In genomic region chr11:79244175-79244804, GRCh38 we compare ENCODE assay signal across 12 cellular contexts.
DNase-seq lines count a peak whose midpoint lies in the region; ATAC-seq and TF ChIP-seq lines count a peak whose summit lies in the region.
"Had no signal": no experiment of that assay in that cellular context is flagged by ENCODE, and none has a peak within 500 bp of the region (broad histone marks: within the 10 kb centered on the region; RNA-seq: fewer than 3 reads in every experiment).

No MANE protein-coding gene starts in this region.

- H3K9ac ChIP-seq in smooth muscle cell (ENCODE audit: low read depth) = peak overlapping the region; percentile 55

- H3F3A ChIP-seq in smooth muscle cell (ENCODE audit: low read depth) = peaks cover 12% of the 10 kb centered on the region

- no peaks in the 10 kb centered on the region for H3K79me2 ChIP-seq in smooth muscle cell (ENCODE audit: low read depth)

- peak overlapping the region; percentile 88 for H3K27ac ChIP-seq in smooth muscle cell (ENCODE audit: low read depth)

- intact Hi-C loops in left ventricle myocardium superior (cut with micrococcal nuclease) = no loop called here

- peaks cover 62% of the 10 kb centered on the region for H3K4me1 Mint-ChIP-seq in HFFc6 (ENCODE audit: low read depth)
- H3K4me1 Mint-ChIP-seq in brain = peaks cover 51% of the 10 kb centered on the region

- H3K4me3 ChIP-seq in smooth muscle cell = no peak overlapping the region

- DNase-seq in HFFc6 (peak; percentile 96), left ventricle myocardium superior (no peak), smooth muscle cell (lab: John Stamatoyannopoulos, UW; ENCODE audit: unreplicated experiment) (no peak), NCI-H2081 treated with DMSO at 0.1 percent for 48 hours (lab: John Stamatoyannopoulos, UW) (no peak), nucleus accumbens (lab: John Stamatoyannopoulos, UW) (no peak)
- no peak for DNase-seq in stimulated activated CD4-positive, alpha-beta T cell treated with anti-CD3 and anti-CD28 coated beads, Interleukin-4, amount 100 ng/mL, for 1 hour
- DNase-seq: NCI-H2107; occipital lobe; stimulated activated CD8-positive, alpha-beta memory T cell treated with anti-CD3 and anti-CD28 coated beads, Interleukin-4, amount 100 ng/mL, for 48 hours; T-helper 1 cell had no signal

- peaks cover 20% of the 10 kb centered on the region for H3K4me1 ChIP-seq in smooth muscle cell (ENCODE audit: low read depth)

- TF ChIP-seq CTCF in HFFc6 (IDR thresholded peaks at IDR 0.05) (no peak), brain (conservative IDR thresholded peaks at IDR 0.05) (no peak), smooth muscle cell (IDR thresholded peaks at IDR 0.05; ENCODE audit: borderline replicate concordance, insufficient read depth, poor library complexity, severe bottlenecking) (no peak)

- ATAC-seq in left ventricle myocardium superior = peak; percentile 91
- no peak for ATAC-seq in GM18498 (IDR thresholded peaks at IDR 0.05; ENCODE audit: unreplicated experiment)

- H3K36me3 Mint-ChIP-seq in HFFc6 (ENCODE audit: low read depth) (peaks cover 5% of the 10 kb centered on the region; the same call in 1 of the 2 replicates), brain (no peaks in the 10 kb centered on the region)

- H3K27me3 Mint-ChIP-seq in HFFc6 (ENCODE audit: insufficient read depth) (no peaks in the 10 kb centered on the region; the same call in 1 of the 2 replicates), brain (no peaks in the 10 kb centered on the region)

- no peaks in the 10 kb centered on the region for H3K36me3 ChIP-seq in smooth muscle cell (ENCODE audit: low read depth)

- H4K20me1 ChIP-seq in smooth muscle cell (ENCODE audit: low read depth) = no peaks in the 10 kb centered on the region

- H3K27me3 ChIP-seq in smooth muscle cell (ENCODE audit: low read depth) = no peaks in the 10 kb centered on the region

- 52% methylated on average over 7 of the region's 7 CpGs for WGBS in smooth muscle cell (ENCODE audit: low lambda C conversion rate)

- no peaks in the 10 kb centered on the region for H3K9me3 Mint-ChIP-seq in HFFc6
- H3K9me3 Mint-ChIP-seq in brain = no peaks in the 10 kb centered on the region

- H3K4me3 Mint-ChIP-seq in HFFc6 (peak overlapping the region; percentile 29), brain (peak overlapping the region in 1 of 5 experiments; percentile 29)

- H3K9me3 ChIP-seq in smooth muscle cell (replicated peaks; ENCODE audit: low read depth) = no peaks in the 10 kb centered on the region

- H3K27ac Mint-ChIP-seq in HFFc6 (peak overlapping the region; percentile 86), brain (peak overlapping the region in 4 of 5 experiments; percentile 20 to 90 (median 52))

- peak overlapping the region; percentile 56 for H3K4me2 ChIP-seq in smooth muscle cell

- no peak overlapping the region for H2AFZ ChIP-seq in smooth muscle cell (ENCODE audit: low read depth)
